27 cellular contexts compared by ENCODE assay signal in the genomic region with DNA sequence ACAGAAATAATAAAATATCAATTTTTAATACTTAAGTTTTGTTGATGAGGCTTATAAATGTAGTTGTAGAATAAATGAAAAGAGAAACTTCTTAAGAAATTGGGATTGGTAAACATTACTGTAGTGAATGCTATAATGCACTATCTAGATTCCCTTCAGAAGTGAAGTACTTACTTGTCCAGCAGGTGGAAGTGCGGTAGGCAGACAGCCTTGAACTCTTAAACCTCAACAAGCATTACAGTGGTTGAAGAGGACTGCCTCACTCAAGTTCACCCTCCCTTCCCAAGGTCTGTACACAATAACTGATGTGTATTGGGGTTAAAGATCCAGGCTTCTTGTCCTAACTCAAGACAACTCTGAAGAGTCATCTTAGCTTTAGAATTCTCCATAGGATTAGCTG.
"Had no signal": no experiment of that assay in that cellular context is flagged by ENCODE, and none has a peak within 500 bp of the region (broad histone marks: within the 10 kb centered on the region; RNA-seq: fewer than 3 reads in every experiment).

No MANE protein-coding gene starts in this region.

- H3K27ac Mint-ChIP-seq: immature natural killer cell; natural killer cell; stimulated activated effector memory CD8-positive, alpha-beta T cell treated with anti-CD3 and anti-CD28 coated beads, Interleukin-12 subunit alpha, Interleukin-12 subunit beta, amount 100 ng/mL, for 72 hours had no signal

- H3K36me3 Mint-ChIP-seq: immature natural killer cell; stimulated activated effector memory CD8-positive, alpha-beta T cell treated with anti-CD3 and anti-CD28 coated beads, Interleukin-12 subunit alpha, Interleukin-12 subunit beta, amount 100 ng/mL, for 72 hours had no signal

- H3K36me3 ChIP-seq: esophagus squamous epithelium, heart right ventricle, lower lobe of right lung, neutrophil, pancreas, stomach, thyroid gland had no signal

- H3K4me1 ChIP-seq: esophagus squamous epithelium, heart right ventricle, lower lobe of right lung, pancreas, stomach, thyroid gland had no signal

- H3K4me3 Mint-ChIP-seq: immature natural killer cell; natural killer cell; stimulated activated effector memory CD8-positive, alpha-beta T cell treated with anti-CD3 and anti-CD28 coated beads, Interleukin-12 subunit alpha, Interleukin-12 subunit beta, amount 100 ng/mL, for 72 hours had no signal

- DNase-seq: dermis blood vessel endothelial cell; effector memory CD4-positive, alpha-beta T cell; erythroblast; esophagus squamous epithelium; foreskin melanocyte; glutamatergic neuron; heart right ventricle; hippocampal formation; immature natural killer cell; islet precursor cell; kidney glomerular epithelial cell; left colon; left ventricle myocardium superior; lower lobe of right lung; natural killer cell; pancreas; retina; stimulated activated CD4-positive, alpha-beta T cell treated with anti-CD3 and anti-CD28 coated beads, Interleukin-2, amount 100 ng/mL, for 24 hours; stimulated activated CD4-positive, alpha-beta T cell treated with anti-CD3 and anti-CD28 coated beads, Interleukin-4, amount 100 ng/mL, for 24 hours; stimulated activated naive CD4-positive, alpha-beta T cell treated with Interleukin-2 at 50 U/mL for 16 hours; stomach; thyroid gland; trophoblast cell had no signal

- H3K4me1 Mint-ChIP-seq: immature natural killer cell; natural killer cell; stimulated activated effector memory CD8-positive, alpha-beta T cell treated with anti-CD3 and anti-CD28 coated beads, Interleukin-12 subunit alpha, Interleukin-12 subunit beta, amount 100 ng/mL, for 72 hours had no signal

- ATAC-seq: heart right ventricle; left colon; left ventricle myocardium superior; lower lobe of right lung; natural killer cell; pancreas; sciatic nerve; stimulated activated effector memory CD8-positive, alpha-beta T cell treated with anti-CD3 and anti-CD28 coated beads, Interleukin-12 subunit alpha, Interleukin-12 subunit beta, amount 100 ng/mL, for 72 hours had no signal

- H3K27ac ChIP-seq: coronary artery, esophagus squamous epithelium, heart right ventricle, lower lobe of right lung, neutrophil, pancreas, stomach, thyroid gland had no signal

- H3K27me3 ChIP-seq: esophagus squamous epithelium, heart right ventricle, neutrophil, pancreas, stomach, thyroid gland had no signal

- H3K4me3 ChIP-seq: coronary artery, esophagus squamous epithelium, heart right ventricle, lower lobe of right lung, pancreas, stomach, thyroid gland had no signal

- H3K9me3 ChIP-seq: esophagus squamous epithelium, lower lobe of right lung, neutrophil, pancreas, stomach, thyroid gland had no signal
